9 cellular contexts compared by ENCODE assay signal in genomic region chr10:7788640-7789335, GRCh38. TPM values are rescaled to one million over a fixed set of nuclear protein-coding genes. Genes with fewer than 3 reads are reported as not detected.
DNase-seq lines count a peak whose midpoint lies in the region; ATAC-seq and TF ChIP-seq lines count a peak whose summit lies in the region.
"Had no signal": no experiment of that assay in that cellular context is flagged by ENCODE, and none has a peak within 500 bp of the region (broad histone marks: within the 10 kb centered on the region; RNA-seq: fewer than 3 reads in every experiment).

No MANE protein-coding gene starts in this region.

- peaks cover 60% of the 10 kb centered on the region for H3K36me3 Mint-ChIP-seq in activated T-cell treated with anti-CD3 and anti-CD28 coated beads, Interleukin-2, amount 50 U/mL, for 24 hours (ENCODE audit: low read depth)

- H3K4me3 ChIP-seq in breast epithelium (peak overlapping the region; percentile 88 to 99 (median 96)), lower leg skin (ENCODE audit: low read depth, poor library complexity, severe bottlenecking) (peak overlapping the region; percentile 98)

- TF ChIP-seq POLR2A in breast epithelium (IDR thresholded peaks at IDR 0.05) (no peak), lower leg skin (IDR thresholded peaks at IDR 0.05) (no peak)

- H3K9me3 ChIP-seq in breast epithelium: no peaks in the 10 kb centered on the region

- peak; percentile 10 for ATAC-seq in GM21390 (IDR thresholded peaks at IDR 0.05; ENCODE audit: unreplicated experiment)

- no peak overlapping the region for H3K27ac Mint-ChIP-seq in activated T-cell treated with anti-CD3 and anti-CD28 coated beads, Interleukin-2, amount 50 U/mL, for 24 hours

- 1 to 2% methylated on average over 25 of the region's 25 CpGs for WGBS in lower leg skin, 2 donors

- no peak overlapping the region for H3K4me3 Mint-ChIP-seq in activated T-cell treated with anti-CD3 and anti-CD28 coated beads, Interleukin-2, amount 50 U/mL, for 24 hours
- H3K4me3 Mint-ChIP-seq: stimulated activated naive CD8-positive, alpha-beta T cell treated with anti-CD3 and anti-CD28 coated beads, Interleukin-15, Interleukin-2, amounts not matched to agents 100 ng/mL and 50 ng/mL, for 24 hours had no signal

- TF ChIP-seq CTCF in breast epithelium (IDR thresholded peaks at IDR 0.05) (no peak), lower leg skin (IDR thresholded peaks at IDR 0.05) (no peak)

- DNase-seq in ELR (ENCODE audit: low read depth) (peak; percentile 44), HT1080 (ENCODE audit: low read depth) (peak; percentile 18), breast epithelium (ENCODE audit: low spot score in 2 of 2) (no peak), lower leg skin (ENCODE audit: low spot score in 2 of 2) (no peak), epidermal melanocyte (ENCODE audit: insufficient read length, low spot score) (no peak), NCI-H446 treated with DMSO at 0.1 percent for 48 hours (lab: John Stamatoyannopoulos, UW) (no peak)
- no peak for DNase-seq in activated T-cell treated with anti-CD3 and anti-CD28 coated beads, Interleukin-2, amount 50 U/mL, for 24 hours

- H3K27me3 ChIP-seq in breast epithelium: no peaks in the 10 kb centered on the region

- no peaks in the 10 kb centered on the region for H3K9me3 Mint-ChIP-seq in activated T-cell treated with anti-CD3 and anti-CD28 coated beads, Interleukin-2, amount 50 U/mL, for 24 hours
- H3K9me3 Mint-ChIP-seq: stimulated activated naive CD8-positive, alpha-beta T cell treated with anti-CD3 and anti-CD28 coated beads, Interleukin-15, Interleukin-2, amounts not matched to agents 100 ng/mL and 50 ng/mL, for 24 hours had no signal

- peak overlapping the region; percentile 85 to 89 for H3K27ac ChIP-seq in breast epithelium

- no peaks in the 10 kb centered on the region for H3K36me3 ChIP-seq in breast epithelium

- H3K27me3 Mint-ChIP-seq in activated T-cell treated with anti-CD3 and anti-CD28 coated beads, Interleukin-2, amount 50 U/mL, for 24 hours: no peaks in the 10 kb centered on the region
- H3K27me3 Mint-ChIP-seq: stimulated activated naive CD8-positive, alpha-beta T cell treated with anti-CD3 and anti-CD28 coated beads, Interleukin-15, Interleukin-2, amounts not matched to agents 100 ng/mL and 50 ng/mL, for 24 hours had no signal

- peaks cover 55% of the 10 kb centered on the region for H3K4me1 Mint-ChIP-seq in activated T-cell treated with anti-CD3 and anti-CD28 coated beads, Interleukin-2, amount 50 U/mL, for 24 hours (ENCODE audit: low read depth)

- intact Hi-C loops in breast epithelium (cut with DNase I; ENCODE audit: low total_unique reads): loop anchor here (2.0 kb wide), 1 partner anchor 308 kb away; no protein-coding TSS in a partner anchor
- intact Hi-C loops in lower leg skin (cut with DNase I; ENCODE audit: low total_unique reads): no loop called here

- peaks cover 0 to 6% of the 10 kb centered on the region in 2 donors for H3K4me1 ChIP-seq in breast epithelium

RNA-seq across cellular contexts. Expression of gene ATP5F1C, which starts 0.8 kb away (rescaled TPM):
- total RNA-seq in HT1080 (2014; rRNA removed; shearing (Covaris generic)): 461 and 469 TPM in 2 replicates
- 381 and 410 TPM in 2 replicates for polyA plus RNA-seq in HT1080 (2015; cell fraction: cytosol; rRNA removed)
- 307 and 361 TPM in 2 replicates for polyA plus RNA-seq in HT1080 (2015; cell fraction: nucleus; rRNA removed)
- total RNA-seq in breast epithelium (100 to 1,000 TPM; 224 to 245 (median 224) TPM), lower leg skin (100 to 1,000 TPM; 148 to 233 (median 216) TPM)

RNA-seq across cellular contexts. Expression of gene KIN, which starts 1.0 kb away (rescaled TPM):
- 11.7 and 16.8 TPM in 2 replicates for total RNA-seq in HT1080 (2014; rRNA removed; shearing (Covaris generic))
- polyA plus RNA-seq in HT1080 (2015; cell fraction: cytosol; rRNA removed): 11.3 and 11.7 TPM in 2 replicates
- polyA plus RNA-seq in HT1080 (2015; cell fraction: nucleus; rRNA removed): 12.8 and 15.2 TPM in 2 replicates
- 10 to 100 TPM in 1 of 3 donors, 1 to 10 TPM in 2; 5.9 to 13.3 (median 9.5) TPM for total RNA-seq in breast epithelium
- 10 to 100 TPM in 1 of 4 donors, 1 to 10 TPM in 3; 7.0 to 10.3 (median 8.2) TPM for total RNA-seq in lower leg skin

RNA-seq across cellular contexts. Expression of gene TAF3, which starts 29.5 kb away (rescaled TPM):
- 2.6 and 3.1 TPM in 2 replicates for total RNA-seq in HT1080 (2014; rRNA removed; shearing (Covaris generic))
- polyA plus RNA-seq in HT1080 (2015; cell fraction: cytosol; rRNA removed): 5.6 and 6.1 TPM in 2 replicates
- 4.0 and 4.2 TPM in 2 replicates for polyA plus RNA-seq in HT1080 (2015; cell fraction: nucleus; rRNA removed)
- total RNA-seq in breast epithelium (1 to 10 TPM; 7.4 to 9.7 (median 9.2) TPM), lower leg skin (1 to 10 TPM; 5.0 to 8.3 (median 7.7) TPM)

Comparison
In these comparisons a context has a peak if more than half of its experiments do, and no peak if none do; other contexts are left out.
1. DNase-seq: peak in ELR (single experiment) and HT1080 (single experiment); none in breast epithelium (0 of 2), lower leg skin (0 of 2), epidermal melanocyte (single experiment), NCI-H446 treated with DMSO at 0.1 percent for 48 hours (single experiment) and activated T-cell treated with anti-CD3 and anti-CD28 coated beads, Interleukin-2, amount 50 U/mL, for 24 hours (single experiment).